27 cellular contexts compared by ENCODE assay signal in the genomic region with DNA sequence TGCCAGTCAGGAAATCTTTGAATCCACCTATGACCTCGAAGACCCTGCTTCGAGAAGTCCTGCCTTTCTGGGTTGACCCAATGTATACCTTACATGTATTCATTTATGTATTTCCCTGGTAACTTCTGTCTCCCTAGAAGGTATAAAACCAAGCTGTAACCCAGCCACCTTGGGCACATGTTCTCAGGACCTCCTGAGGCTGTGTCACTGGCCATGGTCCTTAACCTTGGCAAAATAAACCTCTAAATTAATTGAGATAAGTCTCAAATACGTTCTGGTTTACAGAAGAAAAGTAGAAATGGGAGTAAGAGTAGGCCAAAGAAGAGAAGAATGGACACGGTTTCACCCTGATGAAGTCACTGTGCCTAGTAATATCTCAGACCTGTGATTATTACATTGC. TPM values are rescaled to one million over a fixed set of nuclear protein-coding genes. Genes with fewer than 3 reads are reported as not detected.
DNase-seq lines count a peak whose midpoint lies in the region; ATAC-seq, FAIRE-seq and TF ChIP-seq lines count a peak whose summit lies in the region.
"Had no signal": no experiment of that assay in that cellular context is flagged by ENCODE, and none has a peak within 500 bp of the region (broad histone marks: within the 10 kb centered on the region; RNA-seq: fewer than 3 reads in every experiment).

No MANE protein-coding gene starts in this region.

- H4K91ac ChIP-seq in mesenchymal stem cell (ENCODE audit: low read length): no peak overlapping the region

- WGBS in A549 (ENCODE audit: missing lambda C conversion rate): 38% methylated on average over 4 of the region's 4 CpGs
- WGBS in K562 (ENCODE audit: insufficient coverage, low coverage, missing lambda C conversion rate): 0% methylated on average over 4 of the region's 4 CpGs
- WGBS in mesenchymal stem cell: 98% methylated on average over 4 of the region's 4 CpGs

- DNase-seq in A549 (ENCODE audit: low read depth in 1 of 2, low spot score in 1 of 2) (no peak), K562 (ENCODE audit: extremely low read depth in 1 of 4, low spot score in 3 of 4) (no peak), mesenchymal stem cell (no peak)
- DNase-seq in effector memory CD4-positive, alpha-beta T cell: no peak
- no peak for DNase-seq in stimulated activated naive CD4-positive, alpha-beta T cell (lab: John Stamatoyannopoulos, UW)
- DNase-seq in activated T-helper 2 cell treated with anti-CD3 and anti-CD28 coated beads, Interferon-gamma antibody, Interleukin-2, Interleukin-4, amounts not matched to agents 10 μg/mL and 5 μg/mL and 100 μg/mL, durations not matched to agents 14 hours and 24 hours and 36 hours (ENCODE audit: low spot score): no peak
- DNase-seq: AML-193; C1 segment of cervical spinal cord; Caco-2; CD4-positive, alpha-beta memory T cell; GDM1; KG1; MG63; NCI-H1105 treated with DMSO at 0.1 percent for 48 hours; NCI-H146; NCI-H2029; NCI-H446; NCI-H524 treated with DMSO at 0.1 percent for 48 hours; NCI-H774; PC-3; SJCRH30 had no signal

- peaks cover 13% of the 10 kb centered on the region for H3K9me3 Mint-ChIP-seq in activated T-helper 2 cell treated with anti-CD3 and anti-CD28 coated beads, Interferon-gamma antibody, Interleukin-2, Interleukin-4, amounts not matched to agents 10 μg/mL and 5 μg/mL and 100 μg/mL, durations not matched to agents 14 hours and 24 hours and 36 hours

- H2AK5ac ChIP-seq in mesenchymal stem cell (ENCODE audit: low read length, severe bottlenecking): no peak overlapping the region

- peak overlapping the region; percentile 21 for H2BK120ac ChIP-seq in mesenchymal stem cell (ENCODE audit: low read depth, low read length)

- H3K27ac Mint-ChIP-seq in activated T-helper 2 cell treated with anti-CD3 and anti-CD28 coated beads, Interferon-gamma antibody, Interleukin-2, Interleukin-4, amounts not matched to agents 10 μg/mL and 5 μg/mL and 100 μg/mL, durations not matched to agents 14 hours and 24 hours and 36 hours: no peak overlapping the region
- H3K27ac Mint-ChIP-seq: CD4-positive, alpha-beta memory T cell had no signal

- H2BK15ac ChIP-seq in mesenchymal stem cell (ENCODE audit: low read depth, poor library complexity, severe bottlenecking): no peak overlapping the region

- no TSS peak for BruUV-seq in K562 (replicated peaks; lab: Mats Ljungman, UMichigan)

- H3K9ac ChIP-seq in K562 (ENCODE audit: insufficient read depth in 1 of 2, low read depth in 2 of 2, low read length in 2 of 2): no peak overlapping the region
- no peak overlapping the region for H3K9ac ChIP-seq in mesenchymal stem cell (ENCODE audit: low read length)

- H3K4ac ChIP-seq in mesenchymal stem cell (ENCODE audit: low read depth in 1 of 2, low read length in 2 of 2): peak overlapping the region; percentile 4 to 25

- intact Hi-C loops in K562 (cut with micrococcal nuclease): loop anchor here (5.0 to 10.0 kb wide), 4 partner anchors 87 to 1492 kb away; no protein-coding TSS in a partner anchor
- intact Hi-C loops in activated T-helper 2 cell treated with anti-CD3 and anti-CD28 coated beads, Interferon-gamma antibody, Interleukin-2, Interleukin-4, amounts not matched to agents 10 μg/mL and 5 μg/mL and 100 μg/mL, durations not matched to agents 14 hours and 24 hours and 36 hours (cut with micrococcal nuclease): no loop called here

- H4K8ac ChIP-seq in mesenchymal stem cell (ENCODE audit: low read length): no peak overlapping the region

- POLR2A ChIA-PET in A549 (lab: Yijun Ruan, JAX): no interaction called here
- POLR2A ChIA-PET in HEK293 (lab: Yijun Ruan, JAX): no interaction called here
- POLR2A ChIA-PET in K562 (lab: Yijun Ruan, JAX): no interaction called here

- TF ChIP-seq RAD21 in A549 (conservative IDR thresholded peaks at IDR 0.05 in 1 of 2, IDR thresholded peaks at IDR 0.05 in 1 of 2) (no peak), K562 (CRISPR knock-in tag; conservative IDR thresholded peaks at IDR 0.05 in 1 of 2, IDR thresholded peaks at IDR 0.05 in 1 of 2) (no peak)

- H3K36me3 ChIP-seq in HEK293 (ENCODE audit: control insufficient read depth in 2 of 2, insufficient read depth in 1 of 2, low read length in 2 of 2): no peaks in the 10 kb centered on the region
- no peaks in the 10 kb centered on the region for H3K36me3 ChIP-seq in K562 (ENCODE audit: control insufficient read depth, insufficient read depth, low read length)
- H3K36me3 ChIP-seq in mesenchymal stem cell (ENCODE audit: control insufficient read depth in 1 of 2, insufficient read depth in 2 of 2, low read depth in 1 of 2, low read length in 2 of 2): no peaks in the 10 kb centered on the region
- no peaks in the 10 kb centered on the region for H3K36me3 ChIP-seq in effector memory CD4-positive, alpha-beta T cell (ENCODE audit: control insufficient read depth, insufficient read depth, low read length)
- H3K36me3 ChIP-seq: MG63, SJCRH30 had no signal

- H3K18ac ChIP-seq in mesenchymal stem cell (ENCODE audit: low read depth in 1 of 2, low read length in 2 of 2): peak overlapping the region in 1 of 2 experiments; percentile 49

- H4K20me1 ChIP-seq in K562 (replicated peaks; ENCODE audit: control insufficient read depth, insufficient read depth, low read length): no peaks in the 10 kb centered on the region

- H3K23ac ChIP-seq in mesenchymal stem cell (ENCODE audit: low read length in 2 of 2): no peak overlapping the region

- CTCF ChIA-PET in A549 (lab: Yijun Ruan, JAX) (no interaction called here), HEK293 (lab: Yijun Ruan, JAX) (interaction anchor here (0.8 to 6.2 kb wide), 2 partner anchors 89 to 318 kb away, joined by 3 to 34 read pairs; no protein-coding TSS in a partner anchor), K562 (lab: Yijun Ruan, JAX; ENCODE audit: low intra/inter-chr PET ratio) (no interaction called here)

- FAIRE-seq in A549 (lab: Jason Lieb, UNC) (no peak), K562 (lab: Jason Lieb, UNC) (no peak)
- FAIRE-seq: GM12891, H1, HepG2 had no signal

- H2BK12ac ChIP-seq in mesenchymal stem cell (ENCODE audit: low read length in 2 of 2): peak overlapping the region in 1 of 2 experiments; percentile 69

- H2BK5ac ChIP-seq in mesenchymal stem cell (ENCODE audit: low read depth, low read length, poor library complexity, severe bottlenecking): no peak overlapping the region

- H3K27ac ChIP-seq in A549: no peak overlapping the region
- H3K27ac ChIP-seq in HEK293 (ENCODE audit: extremely low read depth, low read depth, low read length): no peak overlapping the region
- no peak overlapping the region for H3K27ac ChIP-seq in K562 (ENCODE audit: extremely low read depth, low read depth, low read length)
- H3K27ac ChIP-seq in mesenchymal stem cell (ENCODE audit: low read length, poor library complexity, severe bottlenecking): no peak overlapping the region
- H3K27ac ChIP-seq in effector memory CD4-positive, alpha-beta T cell (ENCODE audit: insufficient read depth, low read length, poor library complexity, severe bottlenecking): no peak overlapping the region
- H3K27ac ChIP-seq: SJCRH30 had no signal

- TF ChIP-seq POLR2A in A549 (IDR thresholded peaks at IDR 0.05; ENCODE audit: low read length) (no peak), K562 (conservative IDR thresholded peaks at IDR 0.05) (no peak)

- no peak overlapping the region for H3K4me2 ChIP-seq in A549
- H3K4me2 ChIP-seq in K562 (ENCODE audit: insufficient read depth, low read length): no peak overlapping the region
- H3K4me2 ChIP-seq in mesenchymal stem cell (ENCODE audit: low read length, poor library complexity, severe bottlenecking): no peak overlapping the region

- H3K4me1 ChIP-seq in A549 (no peaks in the 10 kb centered on the region), HEK293 (ENCODE audit: control insufficient read depth, insufficient read depth, low read length) (no peaks in the 10 kb centered on the region), K562 (replicated peaks in 1 of 2; ENCODE audit: control insufficient read depth in 2 of 2, insufficient read depth in 2 of 2, low read length in 2 of 2) (no peaks in the 10 kb centered on the region), mesenchymal stem cell (ENCODE audit: control insufficient read depth, insufficient read depth, low read depth, low read length) (peaks cover 3% of the 10 kb centered on the region)
- H3K4me1 ChIP-seq in effector memory CD4-positive, alpha-beta T cell (ENCODE audit: control insufficient read depth, insufficient read depth, low read length, poor library complexity, severe bottlenecking): no peaks in the 10 kb centered on the region

- peaks cover 3% of the 10 kb centered on the region for H3K27me3 Mint-ChIP-seq in activated T-helper 2 cell treated with anti-CD3 and anti-CD28 coated beads, Interferon-gamma antibody, Interleukin-2, Interleukin-4, amounts not matched to agents 10 μg/mL and 5 μg/mL and 100 μg/mL, durations not matched to agents 14 hours and 24 hours and 36 hours (ENCODE audit: low read depth)
- H3K27me3 Mint-ChIP-seq: CD4-positive, alpha-beta memory T cell had no signal

- H2AFZ ChIP-seq in K562 (ENCODE audit: low read depth, low read length) (no peak overlapping the region), mesenchymal stem cell (ENCODE audit: low read depth, low read length) (no peak overlapping the region)

- no peaks in the 10 kb centered on the region for H3K79me2 ChIP-seq in K562 (ENCODE audit: control insufficient read depth, insufficient read depth, low read length)

- H3K4me3 ChIP-seq in A549 (no peak overlapping the region), HEK293 (ENCODE audit: low read depth, low read length) (no peak overlapping the region), K562 (no peak overlapping the region), mesenchymal stem cell (ENCODE audit: insufficient read depth in 1 of 2, low read depth in 1 of 2, low read length in 2 of 2) (no peak overlapping the region)
- H3K4me3 ChIP-seq in effector memory CD4-positive, alpha-beta T cell (ENCODE audit: insufficient read depth, low read depth, low read length, poor library complexity, severe bottlenecking): no peak overlapping the region
- H3K4me3 ChIP-seq: MG63, SJCRH30 had no signal

- TF ChIP-seq EP300 in A549 (IDR thresholded peaks at IDR 0.05): no peak
- no peak for TF ChIP-seq EP300 in K562 (IDR thresholded peaks at IDR 0.05; ENCODE audit: low read length)

- H3K14ac ChIP-seq in mesenchymal stem cell (ENCODE audit: low read length in 2 of 2): no peak overlapping the region

- peaks cover 4% of the 10 kb centered on the region for H3K4me1 Mint-ChIP-seq in activated T-helper 2 cell treated with anti-CD3 and anti-CD28 coated beads, Interferon-gamma antibody, Interleukin-2, Interleukin-4, amounts not matched to agents 10 μg/mL and 5 μg/mL and 100 μg/mL, durations not matched to agents 14 hours and 24 hours and 36 hours (ENCODE audit: low read depth)
- H3K4me1 Mint-ChIP-seq: CD4-positive, alpha-beta memory T cell had no signal

- in situ Hi-C loops in K562 (cut with MboI): no loop called here

- ATAC-seq in A549 (no peak), K562 (no peak)
- ATAC-seq: HepG2, PC-3, Right ventricle myocardium inferior had no signal

- no peaks in the 10 kb centered on the region for H3K79me1 ChIP-seq in mesenchymal stem cell (replicated peaks; ENCODE audit: low read length, poor library complexity, severe bottlenecking)

- no peak overlapping the region for H3K4me3 Mint-ChIP-seq in activated T-helper 2 cell treated with anti-CD3 and anti-CD28 coated beads, Interferon-gamma antibody, Interleukin-2, Interleukin-4, amounts not matched to agents 10 μg/mL and 5 μg/mL and 100 μg/mL, durations not matched to agents 14 hours and 24 hours and 36 hours (ENCODE audit: low read depth)
- H3K4me3 Mint-ChIP-seq: CD4-positive, alpha-beta memory T cell had no signal

- no peaks in the 10 kb centered on the region for H3K36me3 Mint-ChIP-seq in activated T-helper 2 cell treated with anti-CD3 and anti-CD28 coated beads, Interferon-gamma antibody, Interleukin-2, Interleukin-4, amounts not matched to agents 10 μg/mL and 5 μg/mL and 100 μg/mL, durations not matched to agents 14 hours and 24 hours and 36 hours (ENCODE audit: low read depth)

- no peak for TF ChIP-seq CTCF in A549 (IDR thresholded peaks at IDR 0.05)
- no peak for TF ChIP-seq CTCF in HEK293 (tag by site-specific recombination; IDR thresholded peaks at IDR 0.05)
- no peak for TF ChIP-seq CTCF in K562 (IDR thresholded peaks at IDR 0.05 in 2 of 3, conservative IDR thresholded peaks at IDR 0.05 in 1 of 3; ENCODE audit: insufficient read depth in 2 of 3, low read depth in 1 of 3, low read length in 3 of 3)

- H3K9me1 ChIP-seq in K562 (ENCODE audit: control insufficient read depth, insufficient read depth, low read length): no peaks in the 10 kb centered on the region

- peaks cover 15% of the 10 kb centered on the region; the same call in 2 of the 3 replicates for H3K9me3 ChIP-seq in A549
- H3K9me3 ChIP-seq in HEK293 (ENCODE audit: control insufficient read depth, insufficient read depth, low read depth, low read length): no peaks in the 10 kb centered on the region
- no peaks in the 10 kb centered on the region for H3K9me3 ChIP-seq in K562 (replicated peaks; ENCODE audit: control insufficient read depth, insufficient read depth, low read depth, low read length)
- H3K9me3 ChIP-seq in mesenchymal stem cell (ENCODE audit: control insufficient read depth, low read length): peaks cover 19% of the 10 kb centered on the region
- H3K9me3 ChIP-seq in effector memory CD4-positive, alpha-beta T cell (ENCODE audit: control insufficient read depth, low read length): peaks cover 5% of the 10 kb centered on the region
- H3K9me3 ChIP-seq: Caco-2, MG63, SJCRH30 had no signal

- H3K27me3 ChIP-seq in K562 (ENCODE audit: control insufficient read depth in 2 of 2, insufficient read depth in 2 of 2, low read length in 2 of 2) (peaks cover 0 to 14% of the 10 kb centered on the region in 2 experiments; a peak in 3 of 5 replicates), mesenchymal stem cell (ENCODE audit: control insufficient read depth in 1 of 2, insufficient read depth in 1 of 2, low read length in 2 of 2) (no peaks in the 10 kb centered on the region)
- H3K27me3 ChIP-seq in effector memory CD4-positive, alpha-beta T cell (replicated peaks; ENCODE audit: control insufficient read depth, insufficient read depth, low read length, poor library complexity, severe bottlenecking): no peaks in the 10 kb centered on the region
- H3K27me3 ChIP-seq: MG63, SJCRH30 had no signal

RNA-seq across cellular contexts. Expression of a gene that starts 30.0 kb away (rescaled TPM):
- polyA plus RNA-seq in A549 (2011; rRNA removed) (0.21 and 0.33 TPM in 2 replicates), A549 (2017; fragmentation: RNase III; extraction: RNeasy Plus Mini Kit Qiagen cat#74134 plus additional on column Dnase treatment) (0.49 to 0.76 TPM (median 0.72 TPM) in 3 replicates), K562 (2011; rRNA removed) (0.13 and 0.35 TPM in 2 replicates), K562 (2014; fragmentation: Illumina TruSeq; extraction: Trizol) (0.01 and 0.03 TPM in 2 replicates), K562 (2014; fragmentation: Nextera tagmentation; extraction: Ambion mirVana) (under 1 TPM in 1 of 2 experiments, not detected in 1; 0.01 TPM), K562 (2014; rRNA removed) (0.01 TPM in 2 replicates)
- polyA plus RNA-seq in A549 (2012; cell fraction: cytosol; rRNA removed): 0.13 and 0.23 TPM in 2 replicates
- 0.15 and 0.17 TPM in 2 replicates for polyA plus RNA-seq in A549 (2012; cell fraction: nucleus; rRNA removed)
- polyA minus RNA-seq in A549 (2011; rRNA and poly(A)+ RNA removed): 0.12 and 0.24 TPM in 2 replicates
- 0.37 TPM in 1 of 2 replicates, not detected in the other for total RNA-seq in K562 (2011; cell fraction: chromatin; rRNA removed; ENCODE audit: low replicate concordance)
- total RNA-seq in K562 (2011; cell fraction: nucleolus; rRNA removed): 0.50 and 0.53 TPM in 2 replicates
- 0.29 and 0.46 TPM in 2 replicates for total RNA-seq in K562 (2011; cell fraction: nucleoplasm; rRNA removed)
- total RNA-seq in K562 (2014; rRNA removed) (0.08 TPM in 1 of 2 replicates, not detected in the other), K562 (2014; rRNA removed; fragmentation: Illumina TruSeq; extraction: Trizol) (not detected in 2 replicates), K562 (2015; rRNA removed; fragmentation: Illumina TruSeq; extraction: Trizol) (not detected in 2 replicates), K562 (2021) (0.04 TPM in 2 replicates)
- 0.35 and 0.51 TPM in 2 replicates for polyA plus RNA-seq in K562 (2011; cell fraction: cytosol; rRNA removed)
- 0.17 and 0.28 TPM in 2 replicates for polyA plus RNA-seq in K562 (2011; cell fraction: nucleus; rRNA removed)
- 0.21 TPM in 2 replicates for polyA plus RNA-seq in K562 (2012)
- polyA minus RNA-seq in K562 (2011; rRNA and poly(A)+ RNA removed): 0.21 and 0.27 TPM in 2 replicates
- 0.38 and 1.2 TPM in 2 replicates for polyA minus RNA-seq in K562 (2011; cell fraction: cytosol; rRNA and poly(A)+ RNA removed)
- 0.27 and 1.00 TPM in 2 replicates for polyA minus RNA-seq in K562 (2011; cell fraction: nucleus; rRNA and poly(A)+ RNA removed)
- 1.4 TPM for polyA plus RNA-seq in mesenchymal stem cell (2013, experiment 1 of 2)
- 1.5 TPM for polyA plus RNA-seq in mesenchymal stem cell (2013, experiment 2 of 2)
- 0.11 and 0.16 TPM in 2 replicates for total RNA-seq in activated T-helper 2 cell treated with anti-CD3 and anti-CD28 coated beads, Interferon-gamma antibody, Interleukin-2, Interleukin-4, amounts not matched to agents 10 μg/mL and 5 μg/mL and 100 μg/mL, durations not matched to agents 14 hours and 24 hours and 36 hours
- total RNA-seq: CD4-positive, alpha-beta memory T cell; HT1080 had no signal
- polyA plus RNA-seq: CD4-positive, alpha-beta memory T cell had no signal

RNA-seq across cellular contexts. Expression of a gene that starts 51.3 kb away (rescaled TPM):
- 15.8 and 17.8 TPM in 2 replicates for polyA plus RNA-seq in A549 (2011; rRNA removed)
- 8.8 and 10.4 TPM in 2 replicates for polyA plus RNA-seq in A549 (2012; cell fraction: cytosol; rRNA removed)
- 5.7 and 7.0 TPM in 2 replicates for polyA plus RNA-seq in A549 (2012; cell fraction: nucleus; rRNA removed)
- 33.9 to 39.1 TPM (median 35.0 TPM) in 3 replicates for polyA plus RNA-seq in A549 (2017; fragmentation: RNase III; extraction: RNeasy Plus Mini Kit Qiagen cat#74134 plus additional on column Dnase treatment)
- polyA minus RNA-seq in A549 (2011; rRNA and poly(A)+ RNA removed): 5.5 and 5.8 TPM in 2 replicates
- total RNA-seq in K562 (2011; cell fraction: chromatin; rRNA removed; ENCODE audit: low replicate concordance): 10.1 and 10.8 TPM in 2 replicates
- 7.1 and 8.8 TPM in 2 replicates for total RNA-seq in K562 (2011; cell fraction: nucleolus; rRNA removed)
- total RNA-seq in K562 (2011; cell fraction: nucleoplasm; rRNA removed): 7.9 and 13.3 TPM in 2 replicates
- total RNA-seq in K562 (2014; rRNA removed): 34.7 and 41.1 TPM in 2 replicates
- 39.9 and 41.0 TPM in 2 replicates for total RNA-seq in K562 (2014; rRNA removed; fragmentation: Illumina TruSeq; extraction: Trizol)
- total RNA-seq in K562 (2015; rRNA removed; fragmentation: Illumina TruSeq; extraction: Trizol): 36.4 and 39.0 TPM in 2 replicates
- total RNA-seq in K562 (2021): 28.1 and 30.2 TPM in 2 replicates
- polyA plus RNA-seq in K562 (2011; rRNA removed): 15.9 and 22.6 TPM in 2 replicates
- polyA plus RNA-seq in K562 (2011; cell fraction: cytosol; rRNA removed): 8.4 and 11.0 TPM in 2 replicates
- polyA plus RNA-seq in K562 (2011; cell fraction: nucleus; rRNA removed): 12.8 and 16.4 TPM in 2 replicates
- 16.5 and 38.9 TPM in 2 replicates for polyA plus RNA-seq in K562 (2012)
- 48.2 and 51.2 TPM in 2 replicates for polyA plus RNA-seq in K562 (2014; fragmentation: Illumina TruSeq; extraction: Trizol)
- polyA plus RNA-seq in K562 (2014; fragmentation: Nextera tagmentation; extraction: Ambion mirVana): 100 to 1,000 TPM; 103 to 114 TPM
- polyA plus RNA-seq in K562 (2014; rRNA removed): 35.7 and 46.6 TPM in 2 replicates
- polyA minus RNA-seq in K562 (2011; rRNA and poly(A)+ RNA removed): 17.4 and 17.6 TPM in 2 replicates
- 6.8 and 8.6 TPM in 2 replicates for polyA minus RNA-seq in K562 (2011; cell fraction: cytosol; rRNA and poly(A)+ RNA removed)
- 9.7 and 17.2 TPM in 2 replicates for polyA minus RNA-seq in K562 (2011; cell fraction: nucleus; rRNA and poly(A)+ RNA removed)
- polyA plus RNA-seq in mesenchymal stem cell (2013, experiment 1 of 2): 12.2 TPM
- 12.9 TPM for polyA plus RNA-seq in mesenchymal stem cell (2013, experiment 2 of 2)
- total RNA-seq in activated T-helper 2 cell treated with anti-CD3 and anti-CD28 coated beads, Interferon-gamma antibody, Interleukin-2, Interleukin-4, amounts not matched to agents 10 μg/mL and 5 μg/mL and 100 μg/mL, durations not matched to agents 14 hours and 24 hours and 36 hours: 11.7 and 12.2 TPM in 2 replicates
